Comparison of ENCODE assay signal across 23 cellular contexts in the genomic region with DNA sequence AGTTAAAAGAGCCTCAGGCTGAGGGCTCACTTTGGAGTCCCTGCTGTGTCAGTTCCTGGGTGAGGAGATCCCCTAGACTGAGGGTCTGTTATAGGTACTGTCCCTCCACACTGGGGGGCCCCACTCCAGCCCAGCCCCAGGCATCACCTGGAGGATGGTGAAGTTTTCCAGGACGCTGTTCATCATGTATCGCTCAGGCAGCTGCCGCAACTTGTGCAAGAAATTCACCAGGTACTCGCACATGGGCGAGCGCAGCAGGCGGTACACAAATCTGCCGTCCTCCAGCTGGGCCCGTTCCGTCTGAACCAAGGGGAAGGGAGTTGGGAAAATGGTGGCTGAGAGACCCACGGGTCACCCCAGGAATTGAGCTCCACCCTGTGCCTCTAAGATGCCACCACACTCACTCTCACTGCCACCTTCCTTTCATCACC. TPM values are rescaled to one million over a fixed set of nuclear protein-coding genes. Genes with fewer than 3 reads are reported as not detected.
DNase-seq lines count a peak whose midpoint lies in the region; ATAC-seq and TF ChIP-seq lines count a peak whose summit lies in the region.
"Had no signal": no experiment of that assay in that cellular context is flagged by ENCODE, and none has a peak within 500 bp of the region (broad histone marks: within the 10 kb centered on the region; RNA-seq: fewer than 3 reads in every experiment).

No MANE protein-coding gene starts in this region.

- intact Hi-C loops in CD4-positive, alpha-beta memory T cell (cut with micrococcal nuclease): no loop called here
- intact Hi-C loops in activated B cell treated with CpG ODN at 0.5 μM for 24 hours (cut with micrococcal nuclease): no loop called here

- H3K4me1 Mint-ChIP-seq in CD4-positive, alpha-beta memory T cell: peaks cover 17 to 30% (median 19%) of the 10 kb centered on the region in 4 donors
- H3K4me1 Mint-ChIP-seq in activated B cell treated with CpG ODN at 0.5 μM for 24 hours: peaks cover 67% of the 10 kb centered on the region

- peak overlapping the region in 6 of 11 experiments; percentile 89 to 97 (median 94); a peak in 5 of 22 replicates for H3K4me2 ChIP-seq in BLaER1 treated with 17β-estradiol and CSF1 and Interleukin-3, amounts not matched to agents 10 nM and 100 nM
- no peak overlapping the region for H3K4me2 ChIP-seq in osteoblast (ENCODE audit: insufficient read depth, low read length)

- H3K4me3 ChIP-seq in BLaER1 treated with 17β-estradiol and CSF1 and Interleukin-3, amounts not matched to agents 10 nM and 100 nM: no peak overlapping the region
- H3K4me3 ChIP-seq in CD4-positive, alpha-beta memory T cell (ENCODE audit: low read length in 2 of 2): no peak overlapping the region
- no peak overlapping the region for H3K4me3 ChIP-seq in osteoblast (ENCODE audit: insufficient read depth, low read length)
- H3K4me3 ChIP-seq: heart left ventricle, right atrium auricular region, thoracic aorta had no signal

- peaks cover 10 to 52% (median 40%) of the 10 kb centered on the region in 11 experiments; a peak in 20 of 22 replicates for H3K27me3 ChIP-seq in BLaER1 treated with 17β-estradiol and CSF1 and Interleukin-3, amounts not matched to agents 10 nM and 100 nM
- no peaks in the 10 kb centered on the region for H3K27me3 ChIP-seq in CD4-positive, alpha-beta memory T cell (ENCODE audit: insufficient read depth, low read length)
- H3K27me3 ChIP-seq in osteoblast (ENCODE audit: insufficient read depth, low read length): no peaks in the 10 kb centered on the region
- H3K27me3 ChIP-seq: heart left ventricle, right atrium auricular region had no signal

- peaks cover 0 to 28% (median 12%) of the 10 kb centered on the region in 11 experiments; a peak in 11 of 22 replicates for H4K20me1 ChIP-seq in BLaER1 treated with 17β-estradiol and CSF1 and Interleukin-3, amounts not matched to agents 10 nM and 100 nM
- peaks cover 2% of the 10 kb centered on the region for H4K20me1 ChIP-seq in osteoblast (ENCODE audit: insufficient read depth, low read length)

- peaks cover 0 to 2% (median 0%) of the 10 kb centered on the region in 8 donors for H3K9me3 Mint-ChIP-seq in CD4-positive, alpha-beta memory T cell
- H3K9me3 Mint-ChIP-seq in activated B cell treated with CpG ODN at 0.5 μM for 24 hours: no peaks in the 10 kb centered on the region
- H3K9me3 Mint-ChIP-seq: activated T-helper 1 cell treated with anti-CD3 and anti-CD28 coated beads, Interleukin-12 subunit alpha, Interleukin-12 subunit beta, Interleukin-2, Interleukin-4 antibody, amounts not matched to agents 30 ng/mL and 10 ng/mL and 1 ng/mL, durations not matched to agents 14 hours and 24 hours and 36 hours; HFFc6; stimulated activated effector memory CD8-positive, alpha-beta T cell treated with anti-CD3 and anti-CD28 coated beads, Interleukin-12 subunit alpha, Interleukin-12 subunit beta, amount 100 ng/mL, for 72 hours had no signal

- peaks cover 23 to 33% (median 27%) of the 10 kb centered on the region in 10 experiments for H3K4me1 ChIP-seq in BLaER1 treated with 17β-estradiol and CSF1 and Interleukin-3, amounts not matched to agents 10 nM and 100 nM
- H3K4me1 ChIP-seq in CD4-positive, alpha-beta memory T cell (ENCODE audit: insufficient read depth, low read length): peaks cover 16% of the 10 kb centered on the region
- peaks cover 8% of the 10 kb centered on the region for H3K4me1 ChIP-seq in osteoblast (ENCODE audit: insufficient read depth, low read length)

- peaks cover 26 to 28% of the 10 kb centered on the region in 2 donors for H3K36me3 Mint-ChIP-seq in CD4-positive, alpha-beta memory T cell
- H3K36me3 Mint-ChIP-seq in activated B cell treated with CpG ODN at 0.5 μM for 24 hours (ENCODE audit: low read depth): peaks cover 63% of the 10 kb centered on the region

- peaks cover 0 to 11% (median 0%) of the 10 kb centered on the region in 11 experiments; a peak in 2 of 22 replicates for H3K36me3 ChIP-seq in BLaER1 treated with 17β-estradiol and CSF1 and Interleukin-3, amounts not matched to agents 10 nM and 100 nM
- peaks cover 7% of the 10 kb centered on the region for H3K36me3 ChIP-seq in CD4-positive, alpha-beta memory T cell (ENCODE audit: insufficient read depth, low read length)
- H3K36me3 ChIP-seq in osteoblast (ENCODE audit: insufficient read depth, low read length): peaks cover 23% of the 10 kb centered on the region

- no peak overlapping the region for H3K9ac ChIP-seq in BLaER1 treated with 17β-estradiol and CSF1 and Interleukin-3, amounts not matched to agents 10 nM and 100 nM

- H3K79me2 ChIP-seq in osteoblast (ENCODE audit: insufficient read depth, low read length): no peaks in the 10 kb centered on the region

- POLR2A ChIA-PET in CD4-positive, alpha-beta memory T cell (lab: Charles Lee; ENCODE audit: partially characterized antibody): interaction anchor here (1.1 kb wide), 1 partner anchor 9 kb away, joined by 3 read pairs; no protein-coding TSS in a partner anchor
- POLR2A ChIA-PET in activated B cell treated with CpG ODN at 0.5 μM for 24 hours (lab: Charles Lee): interaction anchor here (1.0 to 19.9 kb wide), 13 partner anchors 10 to 154 kb away, joined by 3 to 757 read pairs (median 22); partner anchors contain the start of genes CD37, KASH5, RPS11 and SLC6A16

- no peaks in the 10 kb centered on the region for H3K27me3 Mint-ChIP-seq in CD4-positive, alpha-beta memory T cell
- no peaks in the 10 kb centered on the region for H3K27me3 Mint-ChIP-seq in activated B cell treated with CpG ODN at 0.5 μM for 24 hours

- H3K4me3 Mint-ChIP-seq in CD4-positive, alpha-beta memory T cell: no peak overlapping the region
- H3K4me3 Mint-ChIP-seq in activated B cell treated with CpG ODN at 0.5 μM for 24 hours: no peak overlapping the region
- H3K4me3 Mint-ChIP-seq: activated T-helper 1 cell treated with anti-CD3 and anti-CD28 coated beads, Interleukin-12 subunit alpha, Interleukin-12 subunit beta, Interleukin-2, Interleukin-4 antibody, amounts not matched to agents 30 ng/mL and 10 ng/mL and 1 ng/mL, durations not matched to agents 14 hours and 24 hours and 36 hours; HFFc6; stimulated activated effector memory CD8-positive, alpha-beta T cell treated with anti-CD3 and anti-CD28 coated beads, Interleukin-12 subunit alpha, Interleukin-12 subunit beta, amount 100 ng/mL, for 72 hours had no signal

- DNase-seq in CD4-positive, alpha-beta memory T cell: no peak
- DNase-seq in activated B cell treated with CpG ODN at 0.5 μM for 24 hours (peak; percentile 17), osteoblast (ENCODE audit: insufficient read length, low spot score, missing footprints) (peak; percentile 35), NCI-H187 treated with DMSO at 0.1 percent for 48 hours (lab: John Stamatoyannopoulos, UW) (no peak), mucosa of gallbladder (ENCODE audit: low spot score) (no peak)
- DNase-seq in stimulated activated CD8-positive, alpha-beta memory T cell treated with anti-CD3 and anti-CD28 coated beads, Interleukin-4, amount 100 ng/mL, for 48 hours: no peak
- DNase-seq: activated CD4-positive, alpha-beta T cell treated with anti-CD3 and anti-CD28 coated beads for 1 hour; dermis blood vessel endothelial cell; heart left ventricle; HFFc6; NCI-H1092 treated with DMSO at 0.1 percent for 48 hours; NCI-H2029 treated with DMSO at 0.1 percent for 48 hours; nucleus accumbens had no signal

- no peak for ATAC-seq in activated B cell treated with CpG ODN at 0.5 μM for 24 hours (ENCODE audit: low read depth)
- ATAC-seq: heart left ventricle; stimulated activated effector memory CD8-positive, alpha-beta T cell treated with anti-CD3 and anti-CD28 coated beads, Interleukin-12 subunit alpha, Interleukin-12 subunit beta, amount 100 ng/mL, for 72 hours had no signal

- H3K9me3 ChIP-seq in BLaER1 treated with 17β-estradiol and CSF1 and Interleukin-3, amounts not matched to agents 10 nM and 100 nM (replicated peaks in 1 of 11): 0 out of 22 replicates have a peak, but pooled peaks cover 0 to 8% (median 0%) of the 10 kb centered on the region in 11 experiments
- no peaks in the 10 kb centered on the region for H3K9me3 ChIP-seq in CD4-positive, alpha-beta memory T cell (ENCODE audit: control insufficient read depth in 1 of 2, low read length in 2 of 2)
- no peaks in the 10 kb centered on the region for H3K9me3 ChIP-seq in osteoblast (ENCODE audit: low read depth, low read length)
- H3K9me3 ChIP-seq: heart left ventricle, right atrium auricular region, thoracic aorta had no signal

- CTCF ChIA-PET in CD4-positive, alpha-beta memory T cell (lab: Charles Lee; ENCODE audit: partially characterized antibody): no interaction called here
- CTCF ChIA-PET in activated B cell treated with CpG ODN at 0.5 μM for 24 hours (lab: Charles Lee): no interaction called here

- TF ChIP-seq CTCF in activated B cell treated with CpG ODN at 0.5 μM for 24 hours (IDR thresholded peaks at IDR 0.05) (no peak), osteoblast (IDR thresholded peaks at IDR 0.05; ENCODE audit: extremely low read depth, low read depth, low read length) (no peak)

- H3K27ac Mint-ChIP-seq in CD4-positive, alpha-beta memory T cell: peak overlapping the region in 4 of 7 donors; percentile 5 to 57 (median 23)
- H3K27ac Mint-ChIP-seq in activated B cell treated with CpG ODN at 0.5 μM for 24 hours: peak overlapping the region; percentile 93
- H3K27ac Mint-ChIP-seq: activated T-helper 1 cell treated with anti-CD3 and anti-CD28 coated beads, Interleukin-12 subunit alpha, Interleukin-12 subunit beta, Interleukin-2, Interleukin-4 antibody, amounts not matched to agents 30 ng/mL and 10 ng/mL and 1 ng/mL, durations not matched to agents 14 hours and 24 hours and 36 hours; HFFc6; stimulated activated effector memory CD8-positive, alpha-beta T cell treated with anti-CD3 and anti-CD28 coated beads, Interleukin-12 subunit alpha, Interleukin-12 subunit beta, amount 100 ng/mL, for 72 hours had no signal

- H3K27ac ChIP-seq in BLaER1 treated with 17β-estradiol and CSF1 and Interleukin-3, amounts not matched to agents 10 nM and 100 nM: no peak overlapping the region
- no peak overlapping the region for H3K27ac ChIP-seq in CD4-positive, alpha-beta memory T cell (ENCODE audit: low read depth, low read length)
- no peak overlapping the region for H3K27ac ChIP-seq in osteoblast (ENCODE audit: low read depth, low read length)
- H3K27ac ChIP-seq: right atrium auricular region, thoracic aorta had no signal

- no peak overlapping the region for H2AFZ ChIP-seq in osteoblast (ENCODE audit: low read length)

RNA-seq across cellular contexts. Expression of gene CD37, which starts 7.1 kb away (rescaled TPM):
- total RNA-seq in CD4-positive, alpha-beta memory T cell: 100 to 1,000 TPM; 330 to 347 TPM
- 100 to 1,000 TPM; 109 to 192 TPM for polyA plus RNA-seq in CD4-positive, alpha-beta memory T cell
- total RNA-seq in activated B cell treated with CpG ODN at 0.5 μM for 24 hours (1,587 and 1,688 TPM in 2 replicates), osteoblast (0.36 TPM in 1 of 2 replicates, not detected in the other), mucosa of gallbladder (27.5 TPM)
- total RNA-seq: dermis blood vessel endothelial cell, HFFc6, LHCN-M2, NCI-H460, RPMI7951 had no signal

RNA-seq across cellular contexts. Expression of gene SLC6A16, which starts 17.3 kb away (rescaled TPM):
- 1 to 10 TPM; 4.3 to 5.1 TPM for total RNA-seq in CD4-positive, alpha-beta memory T cell
- 1 to 10 TPM; 1.1 to 1.8 TPM for polyA plus RNA-seq in CD4-positive, alpha-beta memory T cell
- total RNA-seq in activated B cell treated with CpG ODN at 0.5 μM for 24 hours (14.8 and 19.3 TPM in 2 replicates), osteoblast (0.72 and 1.2 TPM in 2 replicates), mucosa of gallbladder (0.86 TPM)

RNA-seq across cellular contexts. Expression of gene TEAD2, which starts 19.9 kb away (rescaled TPM):
- not detected for total RNA-seq in CD4-positive, alpha-beta memory T cell
- polyA plus RNA-seq in CD4-positive, alpha-beta memory T cell: not detected
- total RNA-seq in activated B cell treated with CpG ODN at 0.5 μM for 24 hours (5.3 TPM in 2 replicates), osteoblast (40.1 and 41.3 TPM in 2 replicates), mucosa of gallbladder (18.0 TPM)
- total RNA-seq: activated CD8-positive, alpha-beta memory T cell treated with anti-CD3 and anti-CD28 coated beads for 36 hours; activated T-helper 1 cell treated with anti-CD3 and anti-CD28 coated beads, Interleukin-12 subunit alpha, Interleukin-12 subunit beta, Interleukin-2, Interleukin-4 antibody, amounts not matched to agents 30 ng/mL and 10 ng/mL and 1 ng/mL, durations not matched to agents 14 hours and 24 hours and 36 hours had no signal

RNA-seq across cellular contexts. Expression of gene DKKL1, which starts 21.4 kb away (rescaled TPM):
- total RNA-seq in CD4-positive, alpha-beta memory T cell: not detected
- polyA plus RNA-seq in CD4-positive, alpha-beta memory T cell: not detected
- 0.71 and 0.76 TPM in 2 replicates for total RNA-seq in activated B cell treated with CpG ODN at 0.5 μM for 24 hours
- total RNA-seq in osteoblast: 0.36 TPM in 1 of 2 replicates, not detected in the other
- total RNA-seq in mucosa of gallbladder: not detected
- total RNA-seq: activated CD8-positive, alpha-beta memory T cell treated with anti-CD3 and anti-CD28 coated beads for 36 hours; activated T-helper 1 cell treated with anti-CD3 and anti-CD28 coated beads, Interleukin-12 subunit alpha, Interleukin-12 subunit beta, Interleukin-2, Interleukin-4 antibody, amounts not matched to agents 30 ng/mL and 10 ng/mL and 1 ng/mL, durations not matched to agents 14 hours and 24 hours and 36 hours; dermis blood vessel endothelial cell; HFFc6; NCI-H460; right atrium auricular region had no signal

RNA-seq across cellular contexts. Expression of gene KASH5, which starts 45.7 kb away (rescaled TPM):
- under 1 TPM; 0.23 to 0.69 TPM for total RNA-seq in CD4-positive, alpha-beta memory T cell
- polyA plus RNA-seq in CD4-positive, alpha-beta memory T cell: not detected
- 0.62 and 0.66 TPM in 2 replicates for total RNA-seq in activated B cell treated with CpG ODN at 0.5 μM for 24 hours
- not detected in 2 replicates for total RNA-seq in osteoblast
- total RNA-seq in mucosa of gallbladder: not detected
- total RNA-seq: activated T-helper 1 cell treated with anti-CD3 and anti-CD28 coated beads, Interleukin-12 subunit alpha, Interleukin-12 subunit beta, Interleukin-2, Interleukin-4 antibody, amounts not matched to agents 30 ng/mL and 10 ng/mL and 1 ng/mL, durations not matched to agents 14 hours and 24 hours and 36 hours; dermis blood vessel endothelial cell; heart left ventricle; HFFc6; LHCN-M2; liver; NCI-H460; right atrium auricular region; RPMI7951; thoracic aorta had no signal
- polyA plus RNA-seq: heart left ventricle, liver had no signal

Comparison
In these comparisons a context has a peak if more than half of its experiments do, and no peak if none do; other contexts are left out.
1. DNase-seq: peak in activated B cell treated with CpG ODN at 0.5 μM for 24 hours (single experiment) and osteoblast (single experiment); none in CD4-positive, alpha-beta memory T cell (0 of 5), NCI-H187 treated with DMSO at 0.1 percent for 48 hours (single experiment), mucosa of gallbladder (single experiment) and stimulated activated CD8-positive, alpha-beta memory T cell treated with anti-CD3 and anti-CD28 coated beads, Interleukin-4, amount 100 ng/mL, for 48 hours (single experiment).
2. RNA of gene CD37, which starts 7.1 kb away (total RNA-seq): 1,587 to 1,688 TPM in activated B cell treated with CpG ODN at 0.5 μM for 24 hours, 330 to 347 TPM in CD4-positive, alpha-beta memory T cell and 27.5 TPM in mucosa of gallbladder (single experiment); 0.36 TPM in osteoblast; every median in the first group is over 10 times any median in the second.